19 cellular contexts compared by ENCODE assay signal in genomic region chr11:98434296-98434695, GRCh38.
DNase-seq lines count a peak whose midpoint lies in the region; ATAC-seq and TF ChIP-seq lines count a peak whose summit lies in the region.
"Had no signal": no experiment of that assay in that cellular context is flagged by ENCODE, and none has a peak within 500 bp of the region (broad histone marks: within the 10 kb centered on the region; RNA-seq: fewer than 3 reads in every experiment).

No MANE protein-coding gene starts in this region.

- no peaks in the 10 kb centered on the region for H3K4me1 ChIP-seq in endodermal cell (ENCODE audit: control insufficient read depth, insufficient read depth, low read length)
- H3K4me1 ChIP-seq: BLaER1 had no signal

- H3K27me3 ChIP-seq in endodermal cell (ENCODE audit: control insufficient read depth, insufficient read depth, low read length, poor library complexity, severe bottlenecking) = no peaks in the 10 kb centered on the region
- H3K27me3 ChIP-seq: BLaER1 had no signal

- 75% methylated on average over 1 of the region's 1 CpG; no CpG with 5 or more reads in 1 of the 2 experiments for WGBS in endodermal cell (ENCODE audit: insufficient coverage in 1 of 2, insufficient read length in 1 of 2), 2 experiments

- H3K9me3 Mint-ChIP-seq in endodermal cell = peaks cover 11% of the 10 kb centered on the region

- H3K27ac ChIP-seq in endodermal cell (ENCODE audit: low read depth, low read length) = no peak overlapping the region
- H3K27ac ChIP-seq: BLaER1, C4-2B, GM23248 had no signal

- peaks cover 10% of the 10 kb centered on the region for H3K9me3 ChIP-seq in endodermal cell (ENCODE audit: control insufficient read depth, low read length)
- H3K9me3 ChIP-seq: BLaER1 had no signal

- H3K4me1 Mint-ChIP-seq in endodermal cell = peaks cover 8% of the 10 kb centered on the region
- H3K4me1 Mint-ChIP-seq: B cell; CD4-positive, CD25-positive, alpha-beta regulatory T cell had no signal

- H3K27ac Mint-ChIP-seq in endodermal cell = no peak overlapping the region
- H3K27ac Mint-ChIP-seq: B cell; CD4-positive, CD25-positive, alpha-beta regulatory T cell; CD8-positive, alpha-beta T cell had no signal

- H3K4me3 ChIP-seq in endodermal cell (ENCODE audit: low read length) = peak overlapping the region; percentile 48
- H3K4me3 ChIP-seq: BLaER1, GM12878, GM23248 had no signal

- H3K36me3 ChIP-seq in endodermal cell (ENCODE audit: control insufficient read depth, insufficient read depth, low read length) = no peaks in the 10 kb centered on the region
- H3K36me3 ChIP-seq: BLaER1 had no signal

- H3K9ac ChIP-seq in endodermal cell (ENCODE audit: extremely low read depth, low read length, poor library complexity, severe bottlenecking) = no peak overlapping the region
- H3K9ac ChIP-seq: BLaER1, GM23248 had no signal

- no peaks in the 10 kb centered on the region for H3K27me3 Mint-ChIP-seq in endodermal cell (ENCODE audit: insufficient read depth)
- H3K27me3 Mint-ChIP-seq: B cell; CD4-positive, CD25-positive, alpha-beta regulatory T cell had no signal

- H3K36me3 Mint-ChIP-seq in endodermal cell (ENCODE audit: low read depth) = peaks cover 2% of the 10 kb centered on the region
- H3K36me3 Mint-ChIP-seq: CD4-positive, CD25-positive, alpha-beta regulatory T cell; CD8-positive, alpha-beta T cell had no signal

- TF ChIP-seq CTCF in endodermal cell (conservative IDR thresholded peaks at IDR 0.05) = no peak

- DNase-seq in endodermal cell (no peak), occipital lobe (lab: John Stamatoyannopoulos, UW) (peak; percentile 9), superior temporal gyrus (ENCODE audit: extremely low spot score) (peak; percentile 52), activated gamma-delta T cell (lab: John Stamatoyannopoulos, UW) (no peak), left lobe of liver (ENCODE audit: low spot score) (no peak)
- DNase-seq: CD4-positive, CD25-positive, alpha-beta regulatory T cell; CD8-positive, alpha-beta T cell; DMS 273 treated with DMSO at 0.1 percent for 48 hours; DMS79; EL; GDM1; GM23248; H7; HCEC 1CT had no signal

- H3K4me3 Mint-ChIP-seq in endodermal cell = no peak overlapping the region
- H3K4me3 Mint-ChIP-seq: B cell; CD4-positive, CD25-positive, alpha-beta regulatory T cell; CD8-positive, alpha-beta T cell had no signal

- no peak for ATAC-seq in left lobe of liver
- no peak for ATAC-seq in HG03565 (IDR thresholded peaks at IDR 0.05; ENCODE audit: unreplicated experiment)
- ATAC-seq: CD8-positive, alpha-beta T cell; GM12878 had no signal

Comparison
In these comparisons a context has a peak if more than half of its experiments do, and no peak if none do; other contexts are left out.
1. DNase-seq: peak in occipital lobe (single experiment) and superior temporal gyrus (single experiment); none in endodermal cell (single experiment), activated gamma-delta T cell (single experiment) and left lobe of liver (single experiment).